In the genomic region with DNA sequence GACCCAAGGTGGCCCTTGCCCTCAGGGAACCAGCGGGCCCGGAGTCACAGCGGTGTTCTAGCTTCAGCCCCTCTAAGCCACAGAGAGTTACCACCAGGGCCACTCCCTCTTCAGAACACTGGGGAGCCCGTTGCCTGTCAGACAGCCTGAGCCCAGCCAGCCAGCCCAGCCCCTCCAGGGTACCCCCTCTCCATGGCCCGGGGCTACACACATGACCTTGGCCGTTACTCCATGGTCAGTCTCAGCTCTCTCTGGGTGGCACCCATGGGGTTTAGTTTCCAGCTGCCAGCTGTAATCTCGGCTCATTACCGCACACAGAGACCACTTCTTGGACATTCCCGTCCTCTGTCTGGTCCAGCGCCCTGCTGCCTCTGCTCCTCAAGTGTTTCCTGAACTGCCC, we compare ENCODE assay signal across 12 cellular contexts.
"Had no signal": no experiment of that assay in that cellular context is flagged by ENCODE, and none has a peak within 500 bp of the region (broad histone marks: within the 10 kb centered on the region; RNA-seq: fewer than 3 reads in every experiment).

No MANE protein-coding gene starts in this region.

- H3K27ac ChIP-seq: ascending aorta, breast epithelium, left lung, uterus had no signal

- H3K9me3 ChIP-seq: ascending aorta, breast epithelium, left lung, psoas muscle, uterus had no signal

- H3K36me3 ChIP-seq: breast epithelium, uterus had no signal

- ATAC-seq: left lung had no signal

- H3K4me3 ChIP-seq: ascending aorta, breast epithelium, left lung, psoas muscle, uterus had no signal

- DNase-seq: activated CD4-positive, alpha-beta T cell treated with anti-CD3 and anti-CD28 coated beads, Interleukin-2, amount 50 U/mL, for 4 hours; activated naive CD4-positive, alpha-beta T cell treated with anti-CD3 and anti-CD28 coated beads, Interleukin-2, amount 10 ng/mL, durations not matched to agents 7 days and 5 days; effector memory CD4-positive, alpha-beta T cell; islet precursor cell; left lung; mesenchymal stem cell; psoas muscle; stimulated activated CD4-positive, alpha-beta T cell treated with anti-CD3 and anti-CD28 coated beads, Interleukin-12 subunit alpha, Interleukin-12 subunit beta, amount 100 ng/mL, for 4 hours; stimulated activated CD4-positive, alpha-beta T cell treated with anti-CD3 and anti-CD28 coated beads, Interleukin-2, amount 100 ng/mL, for 24 hours; uterus had no signal

- H3K4me1 ChIP-seq: breast epithelium had no signal

- H3K27me3 ChIP-seq: ascending aorta, breast epithelium, left lung, uterus had no signal
